Comparison of ENCODE assay signal across 17 cellular contexts in the genomic region with DNA sequence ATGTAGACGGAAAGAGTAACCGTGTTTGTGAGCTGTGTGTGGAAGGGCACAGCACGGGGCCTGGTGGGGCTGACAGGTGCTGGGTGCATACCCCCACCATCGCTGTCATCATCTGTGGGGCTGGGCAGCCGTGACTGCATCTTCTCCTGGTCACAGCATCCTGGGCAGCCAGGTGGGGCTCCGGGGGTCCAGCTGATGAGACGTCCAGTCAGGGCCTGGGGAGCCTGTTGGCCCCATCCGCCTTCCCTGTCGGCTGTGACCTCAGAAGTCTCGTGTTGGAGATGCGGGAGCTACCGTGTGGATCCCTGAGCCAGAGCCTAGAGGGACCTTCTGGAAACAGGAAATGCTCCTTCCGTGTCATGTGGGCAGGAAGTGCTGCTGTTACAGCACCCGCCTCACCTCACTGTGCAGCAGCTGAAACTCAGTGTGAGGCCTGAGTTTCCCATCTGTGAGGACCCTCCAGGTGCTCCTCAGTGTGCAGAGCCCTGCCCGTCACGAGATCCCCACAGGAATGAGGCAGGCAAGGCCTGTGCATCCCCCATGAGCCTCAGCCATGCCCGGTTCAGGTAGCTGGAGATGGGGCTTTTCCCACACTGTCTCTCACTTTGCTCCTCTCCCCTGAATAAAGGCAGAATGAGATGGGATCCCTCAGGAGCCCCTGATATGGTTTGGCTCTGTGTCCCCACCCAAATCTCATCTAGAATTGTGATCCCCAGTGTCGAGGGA.
A peak's percentile ranks its signal among the peaks of the same experiment; 100 is the strongest.
DNase-seq lines count a peak whose midpoint lies in the region; ATAC-seq and TF ChIP-seq lines count a peak whose summit lies in the region.
"Had no signal": no experiment of that assay in that cellular context is flagged by ENCODE, and none has a peak within 500 bp of the region (broad histone marks: within the 10 kb centered on the region; RNA-seq: fewer than 3 reads in every experiment).

No MANE protein-coding gene starts in this region.

- H3K27ac ChIP-seq in subcutaneous abdominal adipose tissue (ENCODE audit: low read depth, low read length) = peak overlapping the region; percentile 5
- H3K27ac ChIP-seq: dorsolateral prefrontal cortex had no signal

- TF ChIP-seq CTCF in omental fat pad (IDR thresholded peaks at IDR 0.05) = no peak

- H3K27me3 ChIP-seq in subcutaneous abdominal adipose tissue (ENCODE audit: control insufficient read depth in 5 of 5, insufficient read depth in 4 of 5, low read length in 5 of 5) = peaks cover 0 to 9% (median 3%) of the 10 kb centered on the region in 5 donors
- H3K27me3 ChIP-seq: dorsolateral prefrontal cortex, upper lobe of left lung had no signal

- H3K9me3 ChIP-seq in subcutaneous abdominal adipose tissue (ENCODE audit: control insufficient read depth in 5 of 5, low read length in 5 of 5) = peaks cover 0 to 12% (median 10%) of the 10 kb centered on the region in 5 donors

- no peak overlapping the region for H3K9ac ChIP-seq in subcutaneous abdominal adipose tissue (ENCODE audit: low read length in 5 of 5)

- H3K9me3 Mint-ChIP-seq in activated T-helper 17 cell treated with anti-CD3 and anti-CD28 coated beads, Interleukin-2, amount 50 U/mL, for 72 hours = peaks cover 3% of the 10 kb centered on the region

- H3K4me1 Mint-ChIP-seq in activated T-helper 17 cell treated with anti-CD3 and anti-CD28 coated beads, Interleukin-2, amount 50 U/mL, for 72 hours = peaks cover 5% of the 10 kb centered on the region

- peak; percentile 56 for DNase-seq in activated CD8-positive, alpha-beta memory T cell treated with anti-CD3 and anti-CD28 coated beads for 24 hours
- no peak for DNase-seq in activated CD8-positive, alpha-beta memory T cell treated with anti-CD3 and anti-CD28 coated beads, Interleukin-2, amount 50 U/mL, for 4 hours
- DNase-seq in left lobe of liver (ENCODE audit: low spot score) (peak; percentile 31), omental fat pad (ENCODE audit: low spot score) (no peak), NCI-H1930 (lab: John Stamatoyannopoulos, UW) (no peak)
- no peak for DNase-seq in activated CD4-positive, alpha-beta T cell treated with anti-CD3 and anti-CD28 coated beads, Interleukin-2, amount 50 U/mL, for 48 hours
- DNase-seq: activated gamma-delta T cell treated with Interleukin-2 at 50 U/mL for 16 hours; CD4-positive, alpha-beta memory T cell; glutamatergic neuron; islet precursor cell; midbrain; NCI-H2107 had no signal

- H3K27me3 Mint-ChIP-seq in activated T-helper 17 cell treated with anti-CD3 and anti-CD28 coated beads, Interleukin-2, amount 50 U/mL, for 72 hours = peaks cover 8% of the 10 kb centered on the region
- H3K27me3 Mint-ChIP-seq: CD4-positive, alpha-beta memory T cell had no signal

- peak overlapping the region in 1 of 5 donors; percentile 29 for H3K4me3 ChIP-seq in subcutaneous abdominal adipose tissue (ENCODE audit: low read depth in 1 of 5, low read length in 5 of 5)
- H3K4me3 ChIP-seq: dorsolateral prefrontal cortex, upper lobe of left lung had no signal

- H3K4me3 Mint-ChIP-seq in activated T-helper 17 cell treated with anti-CD3 and anti-CD28 coated beads, Interleukin-2, amount 50 U/mL, for 72 hours = no peak overlapping the region

- H3K27ac Mint-ChIP-seq in activated T-helper 17 cell treated with anti-CD3 and anti-CD28 coated beads, Interleukin-2, amount 50 U/mL, for 72 hours = peak overlapping the region; percentile 56

- no peaks in the 10 kb centered on the region for H3K36me3 Mint-ChIP-seq in activated T-helper 17 cell treated with anti-CD3 and anti-CD28 coated beads, Interleukin-2, amount 50 U/mL, for 72 hours (ENCODE audit: low read depth)
- H3K36me3 Mint-ChIP-seq: CD4-positive, alpha-beta memory T cell had no signal

- H3K36me3 ChIP-seq in subcutaneous abdominal adipose tissue (ENCODE audit: control insufficient read depth in 5 of 5, insufficient read depth in 5 of 5, low read length in 5 of 5) = no peaks in the 10 kb centered on the region
- H3K36me3 ChIP-seq: upper lobe of left lung had no signal

- peaks cover 0 to 44% (median 12%) of the 10 kb centered on the region in 5 donors for H3K4me1 ChIP-seq in subcutaneous abdominal adipose tissue (ENCODE audit: control insufficient read depth in 5 of 5, insufficient read depth in 5 of 5, low read length in 5 of 5)

- ATAC-seq in activated T-helper 17 cell treated with anti-CD3 and anti-CD28 coated beads, Interleukin-2, amount 50 U/mL, for 72 hours (replicated peaks) = no peak
- ATAC-seq in left lobe of liver = peak; percentile 50
- no peak for ATAC-seq in omental fat pad (ENCODE audit: low FRiP score)
- ATAC-seq: Panc1 had no signal

Comparison
In these comparisons a context has a peak if more than half of its experiments do, and no peak if none do; other contexts are left out.
1. DNase-seq: peak in activated CD8-positive, alpha-beta memory T cell treated with anti-CD3 and anti-CD28 coated beads for 24 hours (single experiment) and left lobe of liver (single experiment); none in activated CD8-positive, alpha-beta memory T cell treated with anti-CD3 and anti-CD28 coated beads, Interleukin-2, amount 50 U/mL, for 4 hours (single experiment), activated CD4-positive, alpha-beta T cell treated with anti-CD3 and anti-CD28 coated beads, Interleukin-2, amount 50 U/mL, for 48 hours (0 of 2), omental fat pad (single experiment) and NCI-H1930 (0 of 2).